1 cellular context compared by ENCODE assay signal in the genomic region with DNA sequence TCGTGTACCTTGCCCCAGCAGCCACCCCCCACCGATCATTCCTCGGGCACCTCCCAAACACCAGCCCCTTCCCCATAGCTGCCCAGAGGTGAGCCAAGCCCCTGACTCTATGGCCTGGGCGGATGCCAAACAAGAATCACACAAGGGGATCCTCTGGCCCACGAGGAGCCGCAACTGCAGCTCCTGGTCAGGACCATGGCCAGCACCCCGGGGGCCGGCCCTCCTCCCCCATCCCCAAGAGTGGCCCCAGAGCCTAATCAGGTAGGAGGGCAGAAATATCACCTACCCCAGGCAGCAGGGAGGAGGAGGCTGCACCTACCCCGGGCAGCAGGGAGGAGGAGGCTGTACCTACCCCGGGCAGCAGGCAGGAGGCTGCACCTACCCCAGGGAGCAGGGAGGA.
TF ChIP-seq lines count a peak whose summit lies in the region.

No MANE protein-coding gene starts in this region.

TF ChIP-seq in K562, 482 proteins besides CTCF, POLR2A, EP300 and RAD21 (continues in another document):
- TF ChIP-seq GABPB2 (CRISPR knock-in tag; conservative IDR thresholded peaks at IDR 0.05): no peak
- TF ChIP-seq NCOA1 (IDR thresholded peaks at IDR 0.05; ENCODE audit: low read depth): 0 out of 2 replicates have a peak, but pooled peaks have one; percentile 45
- no peak for TF ChIP-seq FOSL1 (tag; conservative IDR thresholded peaks at IDR 0.05)
- no peak for TF ChIP-seq ETV6 (IDR thresholded peaks at IDR 0.05; ENCODE audit: borderline replicate concordance in 1 of 2, low read depth in 2 of 2, low read length in 1 of 2)
- no peak; the same call in 1 of the 2 replicates for TF ChIP-seq ETV6 (CRISPR knock-in tag; IDR thresholded peaks at IDR 0.05; ENCODE audit: borderline replicate concordance)
- TF ChIP-seq PHF21A (IDR thresholded peaks at IDR 0.05; ENCODE audit: borderline replicate concordance, low read depth): no peak
- peak; percentile 46; the same call in 1 of the 2 replicates for TF ChIP-seq FOXP1 (CRISPR knock-in tag; IDR thresholded peaks at IDR 0.05)
- TF ChIP-seq, protein P1, sequence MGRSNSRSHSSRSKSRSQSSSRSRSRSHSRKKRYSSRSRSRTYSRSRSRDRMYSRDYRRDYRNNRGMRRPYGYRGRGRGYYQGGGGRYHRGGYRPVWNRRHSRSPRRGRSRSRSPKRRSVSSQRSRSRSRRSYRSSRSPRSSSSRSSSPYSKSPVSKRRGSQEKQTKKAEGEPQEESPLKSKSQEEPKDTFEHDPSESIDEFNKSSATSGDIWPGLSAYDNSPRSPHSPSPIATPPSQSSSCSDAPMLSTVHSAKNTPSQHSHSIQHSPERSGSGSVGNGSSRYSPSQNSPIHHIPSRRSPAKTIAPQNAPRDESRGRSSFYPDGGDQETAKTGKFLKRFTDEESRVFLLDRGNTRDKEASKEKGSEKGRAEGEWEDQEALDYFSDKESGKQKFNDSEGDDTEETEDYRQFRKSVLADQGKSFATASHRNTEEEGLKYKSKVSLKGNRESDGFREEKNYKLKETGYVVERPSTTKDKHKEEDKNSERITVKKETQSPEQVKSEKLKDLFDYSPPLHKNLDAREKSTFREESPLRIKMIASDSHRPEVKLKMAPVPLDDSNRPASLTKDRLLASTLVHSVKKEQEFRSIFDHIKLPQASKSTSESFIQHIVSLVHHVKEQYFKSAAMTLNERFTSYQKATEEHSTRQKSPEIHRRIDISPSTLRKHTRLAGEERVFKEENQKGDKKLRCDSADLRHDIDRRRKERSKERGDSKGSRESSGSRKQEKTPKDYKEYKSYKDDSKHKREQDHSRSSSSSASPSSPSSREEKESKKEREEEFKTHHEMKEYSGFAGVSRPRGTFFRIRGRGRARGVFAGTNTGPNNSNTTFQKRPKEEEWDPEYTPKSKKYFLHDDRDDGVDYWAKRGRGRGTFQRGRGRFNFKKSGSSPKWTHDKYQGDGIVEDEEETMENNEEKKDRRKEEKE (IDR thresholded peaks at IDR 0.05; ENCODE audit: borderline replicate concordance in 1 of 2, control insufficient read depth in 1 of 2, low read depth in 2 of 2, low read length in 1 of 2): no peak
- TF ChIP-seq DACH1 (IDR thresholded peaks at IDR 0.05; ENCODE audit: partially characterized antibody): no peak
- peak; percentile 87 for TF ChIP-seq PRMT5 (CRISPR knock-in tag; IDR thresholded peaks at IDR 0.05)
- peak in 1 of 2 experiments; percentile 38; a peak in 1 of 4 replicates for TF ChIP-seq FOXA3 (CRISPR knock-in tag; conservative IDR thresholded peaks at IDR 0.05 in 1 of 2, IDR thresholded peaks at IDR 0.05 in 1 of 2)
- TF ChIP-seq CCNT2 (IDR thresholded peaks at IDR 0.05; ENCODE audit: borderline replicate concordance, extremely low read depth, insufficient read length, low read depth, low read length): no peak
- no peak for TF ChIP-seq FOS (IDR thresholded peaks at IDR 0.05; ENCODE audit: extremely low read depth, insufficient read length)
- TF ChIP-seq EGR1 (conservative IDR thresholded peaks at IDR 0.05): no peak
- TF ChIP-seq, protein P2, sequence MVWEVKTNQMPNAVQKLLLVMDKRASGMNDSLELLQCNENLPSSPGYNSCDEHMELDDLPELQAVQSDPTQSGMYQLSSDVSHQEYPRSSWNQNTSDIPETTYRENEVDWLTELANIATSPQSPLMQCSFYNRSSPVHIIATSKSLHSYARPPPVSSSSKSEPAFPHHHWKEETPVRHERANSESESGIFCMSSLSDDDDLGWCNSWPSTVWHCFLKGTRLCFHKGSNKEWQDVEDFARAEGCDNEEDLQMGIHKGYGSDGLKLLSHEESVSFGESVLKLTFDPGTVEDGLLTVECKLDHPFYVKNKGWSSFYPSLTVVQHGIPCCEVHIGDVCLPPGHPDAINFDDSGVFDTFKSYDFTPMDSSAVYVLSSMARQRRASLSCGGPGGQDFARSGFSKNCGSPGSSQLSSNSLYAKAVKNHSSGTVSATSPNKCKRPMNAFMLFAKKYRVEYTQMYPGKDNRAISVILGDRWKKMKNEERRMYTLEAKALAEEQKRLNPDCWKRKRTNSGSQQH (CRISPR knock-in tag; IDR thresholded peaks at IDR 0.05): no peak
- TF ChIP-seq, protein P3, sequence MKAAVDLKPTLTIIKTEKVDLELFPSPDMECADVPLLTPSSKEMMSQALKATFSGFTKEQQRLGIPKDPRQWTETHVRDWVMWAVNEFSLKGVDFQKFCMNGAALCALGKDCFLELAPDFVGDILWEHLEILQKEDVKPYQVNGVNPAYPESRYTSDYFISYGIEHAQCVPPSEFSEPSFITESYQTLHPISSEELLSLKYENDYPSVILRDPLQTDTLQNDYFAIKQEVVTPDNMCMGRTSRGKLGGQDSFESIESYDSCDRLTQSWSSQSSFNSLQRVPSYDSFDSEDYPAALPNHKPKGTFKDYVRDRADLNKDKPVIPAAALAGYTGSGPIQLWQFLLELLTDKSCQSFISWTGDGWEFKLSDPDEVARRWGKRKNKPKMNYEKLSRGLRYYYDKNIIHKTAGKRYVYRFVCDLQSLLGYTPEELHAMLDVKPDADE (conservative IDR thresholded peaks at IDR 0.05; ENCODE audit: control insufficient read depth, low read depth, low read length): no peak
- TF ChIP-seq, protein P4, sequence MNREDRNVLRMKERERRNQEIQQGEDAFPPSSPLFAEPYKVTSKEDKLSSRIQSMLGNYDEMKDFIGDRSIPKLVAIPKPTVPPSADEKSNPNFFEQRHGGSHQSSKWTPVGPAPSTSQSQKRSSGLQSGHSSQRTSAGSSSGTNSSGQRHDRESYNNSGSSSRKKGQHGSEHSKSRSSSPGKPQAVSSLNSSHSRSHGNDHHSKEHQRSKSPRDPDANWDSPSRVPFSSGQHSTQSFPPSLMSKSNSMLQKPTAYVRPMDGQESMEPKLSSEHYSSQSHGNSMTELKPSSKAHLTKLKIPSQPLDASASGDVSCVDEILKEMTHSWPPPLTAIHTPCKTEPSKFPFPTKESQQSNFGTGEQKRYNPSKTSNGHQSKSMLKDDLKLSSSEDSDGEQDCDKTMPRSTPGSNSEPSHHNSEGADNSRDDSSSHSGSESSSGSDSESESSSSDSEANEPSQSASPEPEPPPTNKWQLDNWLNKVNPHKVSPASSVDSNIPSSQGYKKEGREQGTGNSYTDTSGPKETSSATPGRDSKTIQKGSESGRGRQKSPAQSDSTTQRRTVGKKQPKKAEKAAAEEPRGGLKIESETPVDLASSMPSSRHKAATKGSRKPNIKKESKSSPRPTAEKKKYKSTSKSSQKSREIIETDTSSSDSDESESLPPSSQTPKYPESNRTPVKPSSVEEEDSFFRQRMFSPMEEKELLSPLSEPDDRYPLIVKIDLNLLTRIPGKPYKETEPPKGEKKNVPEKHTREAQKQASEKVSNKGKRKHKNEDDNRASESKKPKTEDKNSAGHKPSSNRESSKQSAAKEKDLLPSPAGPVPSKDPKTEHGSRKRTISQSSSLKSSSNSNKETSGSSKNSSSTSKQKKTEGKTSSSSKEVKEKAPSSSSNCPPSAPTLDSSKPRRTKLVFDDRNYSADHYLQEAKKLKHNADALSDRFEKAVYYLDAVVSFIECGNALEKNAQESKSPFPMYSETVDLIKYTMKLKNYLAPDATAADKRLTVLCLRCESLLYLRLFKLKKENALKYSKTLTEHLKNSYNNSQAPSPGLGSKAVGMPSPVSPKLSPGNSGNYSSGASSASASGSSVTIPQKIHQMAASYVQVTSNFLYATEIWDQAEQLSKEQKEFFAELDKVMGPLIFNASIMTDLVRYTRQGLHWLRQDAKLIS (CRISPR knock-in tag; IDR thresholded peaks at IDR 0.05): peak; percentile 49; the same call in 1 of the 2 replicates
- TF ChIP-seq KAT2B (IDR thresholded peaks at IDR 0.05; ENCODE audit: low read depth, low read length): no peak
- TF ChIP-seq, protein P5, sequence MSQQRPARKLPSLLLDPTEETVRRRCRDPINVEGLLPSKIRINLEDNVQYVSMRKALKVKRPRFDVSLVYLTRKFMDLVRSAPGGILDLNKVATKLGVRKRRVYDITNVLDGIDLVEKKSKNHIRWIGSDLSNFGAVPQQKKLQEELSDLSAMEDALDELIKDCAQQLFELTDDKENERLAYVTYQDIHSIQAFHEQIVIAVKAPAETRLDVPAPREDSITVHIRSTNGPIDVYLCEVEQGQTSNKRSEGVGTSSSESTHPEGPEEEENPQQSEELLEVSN (IDR thresholded peaks at IDR 0.05; ENCODE audit: borderline replicate concordance in 1 of 2, extremely low read depth in 1 of 2, insufficient read depth in 1 of 2, insufficient read length in 1 of 2, low read depth in 1 of 2, low read length in 1 of 2, poor library complexity in 1 of 2, severe bottlenecking in 1 of 2): no peak
- TF ChIP-seq NCOA2 (IDR thresholded peaks at IDR 0.05; ENCODE audit: partially characterized antibody in 2 of 2): no peak
- TF ChIP-seq ZBTB17 (CRISPR knock-in tag; IDR thresholded peaks at IDR 0.05): no peak
- no peak for TF ChIP-seq RFX1 (IDR thresholded peaks at IDR 0.05)
- TF ChIP-seq ZFP30 (CRISPR knock-in tag; IDR thresholded peaks at IDR 0.05; ENCODE audit: borderline replicate concordance): no peak
- TF ChIP-seq, protein P6, sequence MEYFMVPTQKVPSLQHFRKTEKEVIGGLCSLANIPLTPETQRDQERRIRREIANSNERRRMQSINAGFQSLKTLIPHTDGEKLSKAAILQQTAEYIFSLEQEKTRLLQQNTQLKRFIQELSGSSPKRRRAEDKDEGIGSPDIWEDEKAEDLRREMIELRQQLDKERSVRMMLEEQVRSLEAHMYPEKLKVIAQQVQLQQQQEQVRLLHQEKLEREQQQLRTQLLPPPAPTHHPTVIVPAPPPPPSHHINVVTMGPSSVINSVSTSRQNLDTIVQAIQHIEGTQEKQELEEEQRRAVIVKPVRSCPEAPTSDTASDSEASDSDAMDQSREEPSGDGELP (CRISPR knock-in tag; IDR thresholded peaks at IDR 0.05; ENCODE audit: borderline replicate concordance): peak; percentile 58; the same call in 1 of the 2 replicates
- 0 out of 2 replicates have a peak, but pooled peaks have one; percentile 31 for TF ChIP-seq ZNF224 (CRISPR knock-in tag; IDR thresholded peaks at IDR 0.05)
- TF ChIP-seq RCOR1 (IDR thresholded peaks at IDR 0.05; ENCODE audit: borderline replicate concordance in 1 of 2, low read depth in 2 of 2, low read length in 2 of 2): 0 out of 4 replicates have a peak, but pooled peaks of 1 of the 2 experiments have one; percentile 42
- TF ChIP-seq SREBF1 (IDR thresholded peaks at IDR 0.05; ENCODE audit: borderline replicate concordance, low read depth, low read length): no peak
- TF ChIP-seq, protein P7, sequence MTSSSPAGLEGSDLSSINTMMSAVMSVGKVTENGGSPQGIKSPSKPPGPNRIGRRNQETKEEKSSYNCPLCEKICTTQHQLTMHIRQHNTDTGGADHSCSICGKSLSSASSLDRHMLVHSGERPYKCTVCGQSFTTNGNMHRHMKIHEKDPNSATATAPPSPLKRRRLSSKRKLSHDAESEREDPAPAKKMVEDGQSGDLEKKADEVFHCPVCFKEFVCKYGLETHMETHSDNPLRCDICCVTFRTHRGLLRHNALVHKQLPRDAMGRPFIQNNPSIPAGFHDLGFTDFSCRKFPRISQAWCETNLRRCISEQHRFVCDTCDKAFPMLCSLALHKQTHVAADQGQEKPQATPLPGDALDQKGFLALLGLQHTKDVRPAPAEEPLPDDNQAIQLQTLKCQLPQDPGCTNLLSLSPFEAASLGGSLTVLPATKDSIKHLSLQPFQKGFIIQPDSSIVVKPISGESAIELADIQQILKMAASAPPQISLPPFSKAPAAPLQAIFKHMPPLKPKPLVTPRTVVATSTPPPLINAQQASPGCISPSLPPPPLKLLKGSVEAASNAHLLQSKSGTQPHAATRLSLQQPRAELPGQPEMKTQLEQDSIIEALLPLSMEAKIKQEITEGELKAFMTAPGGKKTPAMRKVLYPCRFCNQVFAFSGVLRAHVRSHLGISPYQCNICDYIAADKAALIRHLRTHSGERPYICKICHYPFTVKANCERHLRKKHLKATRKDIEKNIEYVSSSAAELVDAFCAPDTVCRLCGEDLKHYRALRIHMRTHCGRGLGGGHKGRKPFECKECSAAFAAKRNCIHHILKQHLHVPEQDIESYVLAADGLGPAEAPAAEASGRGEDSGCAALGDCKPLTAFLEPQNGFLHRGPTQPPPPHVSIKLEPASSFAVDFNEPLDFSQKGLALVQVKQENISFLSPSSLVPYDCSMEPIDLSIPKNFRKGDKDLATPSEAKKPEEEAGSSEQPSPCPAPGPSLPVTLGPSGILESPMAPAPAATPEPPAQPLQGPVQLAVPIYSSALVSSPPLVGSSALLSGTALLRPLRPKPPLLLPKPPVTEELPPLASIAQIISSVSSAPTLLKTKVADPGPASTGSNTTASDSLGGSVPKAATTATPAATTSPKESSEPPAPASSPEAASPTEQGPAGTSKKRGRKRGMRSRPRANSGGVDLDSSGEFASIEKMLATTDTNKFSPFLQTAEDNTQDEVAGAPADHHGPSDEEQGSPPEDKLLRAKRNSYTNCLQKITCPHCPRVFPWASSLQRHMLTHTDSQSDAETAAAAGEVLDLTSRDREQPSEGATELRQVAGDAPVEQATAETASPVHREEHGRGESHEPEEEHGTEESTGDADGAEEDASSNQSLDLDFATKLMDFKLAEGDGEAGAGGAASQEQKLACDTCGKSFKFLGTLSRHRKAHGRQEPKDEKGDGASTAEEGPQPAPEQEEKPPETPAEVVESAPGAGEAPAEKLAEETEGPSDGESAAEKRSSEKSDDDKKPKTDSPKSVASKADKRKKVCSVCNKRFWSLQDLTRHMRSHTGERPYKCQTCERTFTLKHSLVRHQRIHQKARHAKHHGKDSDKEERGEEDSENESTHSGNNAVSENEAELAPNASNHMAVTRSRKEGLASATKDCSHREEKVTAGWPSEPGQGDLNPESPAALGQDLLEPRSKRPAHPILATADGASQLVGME (CRISPR knock-in tag; IDR thresholded peaks at IDR 0.05): no peak
- TF ChIP-seq RB1 (IDR thresholded peaks at IDR 0.05; ENCODE audit: low read depth): 0 out of 2 replicates have a peak, but pooled peaks have one; percentile 21
- TF ChIP-seq BDP1 (IDR thresholded peaks at IDR 0.05; ENCODE audit: insufficient read depth, insufficient read length): no peak
- TF ChIP-seq ZNF121 (CRISPR knock-in tag; conservative IDR thresholded peaks at IDR 0.05): no peak
- TF ChIP-seq, protein P8, sequence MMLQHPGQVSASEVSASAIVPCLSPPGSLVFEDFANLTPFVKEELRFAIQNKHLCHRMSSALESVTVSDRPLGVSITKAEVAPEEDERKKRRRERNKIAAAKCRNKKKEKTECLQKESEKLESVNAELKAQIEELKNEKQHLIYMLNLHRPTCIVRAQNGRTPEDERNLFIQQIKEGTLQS (IDR thresholded peaks at IDR 0.05): no peak
- TF ChIP-seq, protein P8 (CRISPR knock-in tag; conservative IDR thresholded peaks at IDR 0.05): no peak
- no peak for TF ChIP-seq MEF2A (IDR thresholded peaks at IDR 0.05; ENCODE audit: control insufficient read depth, low read depth, low read length)
- TF ChIP-seq, protein P9, sequence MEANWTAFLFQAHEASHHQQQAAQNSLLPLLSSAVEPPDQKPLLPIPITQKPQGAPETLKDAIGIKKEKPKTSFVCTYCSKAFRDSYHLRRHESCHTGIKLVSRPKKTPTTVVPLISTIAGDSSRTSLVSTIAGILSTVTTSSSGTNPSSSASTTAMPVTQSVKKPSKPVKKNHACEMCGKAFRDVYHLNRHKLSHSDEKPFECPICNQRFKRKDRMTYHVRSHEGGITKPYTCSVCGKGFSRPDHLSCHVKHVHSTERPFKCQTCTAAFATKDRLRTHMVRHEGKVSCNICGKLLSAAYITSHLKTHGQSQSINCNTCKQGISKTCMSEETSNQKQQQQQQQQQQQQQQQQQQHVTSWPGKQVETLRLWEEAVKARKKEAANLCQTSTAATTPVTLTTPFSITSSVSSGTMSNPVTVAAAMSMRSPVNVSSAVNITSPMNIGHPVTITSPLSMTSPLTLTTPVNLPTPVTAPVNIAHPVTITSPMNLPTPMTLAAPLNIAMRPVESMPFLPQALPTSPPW (CRISPR knock-in tag; IDR thresholded peaks at IDR 0.05): peak; percentile 63
